8 cellular contexts compared by ENCODE assay signal in genomic region chr1:217333939-217334338, GRCh38.
DNase-seq lines count a peak whose midpoint lies in the region; ATAC-seq and TF ChIP-seq lines count a peak whose summit lies in the region.

No MANE protein-coding gene starts in this region.

- ATAC-seq in body of pancreas = no peak

- TF ChIP-seq POLR2A in body of pancreas (IDR thresholded peaks at IDR 0.05) (no peak), lower leg skin (IDR thresholded peaks at IDR 0.05) (no peak)

- peaks cover 38% of the 10 kb centered on the region for H3K27me3 Mint-ChIP-seq in mesothelial cell of epicardium (ENCODE audit: low read depth)

- intact Hi-C loops in body of pancreas (cut with DNase I) = no loop called here
- intact Hi-C loops in lower leg skin (cut with DNase I; ENCODE audit: low total_unique reads) = no loop called here

- WGBS in body of pancreas, 2 donors = 44 to 52% methylated on average over 6 of the region's 6 CpGs
- WGBS in lower leg skin, 2 donors = 55 to 57% methylated on average over 6 of the region's 6 CpGs

- no peak overlapping the region for H3K27ac Mint-ChIP-seq in mesothelial cell of epicardium

- TF ChIP-seq CTCF in HFF-Myc (IDR thresholded peaks at IDR 0.05; ENCODE audit: low read depth, low read length, missing control alignments) (peak; percentile 68), body of pancreas (IDR thresholded peaks at IDR 0.05) (peak in 6 of 7 experiments; percentile 17 to 52 (median 42)), mesothelial cell of epicardium (IDR thresholded peaks at IDR 0.05; ENCODE audit: unreplicated experiment) (peak; percentile 36), lower leg skin (IDR thresholded peaks at IDR 0.05) (no peak)

- no peak overlapping the region for H3K4me3 Mint-ChIP-seq in mesothelial cell of epicardium

- H3K4me1 Mint-ChIP-seq in mesothelial cell of epicardium = peaks cover 4% of the 10 kb centered on the region

- H3K4me3 ChIP-seq in HFF-Myc (replicated peaks; ENCODE audit: low read depth, low read length) (no peak overlapping the region), body of pancreas (no peak overlapping the region), lower leg skin (ENCODE audit: low read depth, poor library complexity, severe bottlenecking) (no peak overlapping the region)

- no peak overlapping the region for H3K27ac ChIP-seq in body of pancreas

- no peaks in the 10 kb centered on the region for H3K27me3 ChIP-seq in body of pancreas

- H3K4me1 ChIP-seq in body of pancreas = no peaks in the 10 kb centered on the region

- H3K9me3 Mint-ChIP-seq in mesothelial cell of epicardium = peaks cover 8% of the 10 kb centered on the region

- H3K36me3 Mint-ChIP-seq in mesothelial cell of epicardium = peaks cover 3% of the 10 kb centered on the region

- peak; percentile 10 for DNase-seq in activated CD4-positive, alpha-beta T cell treated with anti-CD3 and anti-CD28 coated beads for 48 hours
- no peak for DNase-seq in activated CD4-positive, alpha-beta T cell treated with anti-CD3 and anti-CD28 coated beads, Interleukin-2, amount 50 U/mL, for 1 hour
- no peak for DNase-seq in HFF-Myc (ENCODE audit: extremely low read depth, low read depth)
- DNase-seq in NCI-H1048 (lab: John Stamatoyannopoulos, UW) = peak; percentile 32
- peak in 3 of 4 donors; percentile 3 to 18 (median 18) for DNase-seq in body of pancreas
- peak in 1 of 2 experiments; percentile 41 for DNase-seq in mesothelial cell of epicardium (ENCODE audit: low spot score in 2 of 2, unreplicated experiment in 2 of 2)
- DNase-seq in lower leg skin (ENCODE audit: low spot score in 2 of 2) = no peak
- no peak for DNase-seq in middle frontal gyrus (ENCODE audit: extremely low spot score, low spot score)

- H3K9me3 ChIP-seq in body of pancreas = no peaks in the 10 kb centered on the region

- no peaks in the 10 kb centered on the region for H3K36me3 ChIP-seq in body of pancreas (replicated peaks in 1 of 2; ENCODE audit: insufficient read depth in 1 of 2, low read depth in 2 of 2)

Comparison
In these comparisons a context has a peak if more than half of its experiments do, and no peak if none do; other contexts are left out.
1. DNase-seq: peak in activated CD4-positive, alpha-beta T cell treated with anti-CD3 and anti-CD28 coated beads for 48 hours (single experiment), NCI-H1048 (single experiment) and body of pancreas (3 of 4); none in activated CD4-positive, alpha-beta T cell treated with anti-CD3 and anti-CD28 coated beads, Interleukin-2, amount 50 U/mL, for 1 hour (single experiment), HFF-Myc (single experiment), lower leg skin (0 of 2) and middle frontal gyrus (single experiment).
2. CTCF ChIP-seq: peak in HFF-Myc (single experiment), body of pancreas (6 of 7) and mesothelial cell of epicardium (single experiment); none in lower leg skin (0 of 3).